In the genomic region with DNA sequence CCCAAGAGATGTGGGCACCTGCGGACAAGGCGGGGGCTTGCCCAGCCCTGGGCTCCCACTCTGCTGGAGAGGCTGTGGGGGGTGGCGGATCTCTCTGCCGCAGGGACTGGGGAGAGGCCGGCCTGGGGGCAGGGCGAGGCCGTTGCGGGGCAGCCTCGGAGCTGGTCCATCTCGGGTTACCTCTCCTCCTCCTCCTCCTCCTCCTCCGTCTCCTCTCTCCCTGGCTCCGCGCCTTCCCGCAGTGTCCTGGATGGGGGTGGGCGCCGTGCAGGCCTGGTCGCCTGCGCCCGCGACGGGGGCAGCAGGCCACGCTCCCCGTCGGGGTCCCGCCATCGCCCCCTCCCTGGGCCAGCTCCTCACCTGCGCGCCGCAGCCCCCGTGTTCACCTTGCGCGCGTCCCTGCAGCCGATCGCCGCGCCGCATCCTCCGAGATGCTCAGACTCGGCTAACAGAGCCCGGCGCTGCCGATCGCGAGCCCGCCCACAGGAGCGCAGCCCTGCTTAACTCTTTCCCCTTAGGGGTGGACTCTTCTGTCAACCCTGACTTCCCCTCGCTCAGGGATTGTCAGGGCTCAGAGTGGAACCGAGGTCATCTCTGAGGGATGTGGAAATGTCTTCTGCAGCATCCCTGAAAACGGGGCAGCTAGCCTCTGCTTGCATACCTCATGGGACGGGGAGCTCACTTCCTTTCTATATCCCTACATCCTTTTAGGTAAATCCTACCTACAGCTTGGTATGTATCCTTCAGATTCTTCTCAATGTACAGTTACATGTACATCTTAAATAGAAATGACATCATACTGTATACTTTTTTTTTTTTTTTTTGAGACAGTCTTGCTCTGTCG, we compare ENCODE assay signal across 1 cellular context.
TF ChIP-seq lines count a peak whose summit lies in the region.

A gene (minus strand): TSS at position 447 of the 844 bp plus-strand sequence. CDS start 2,293 bp downstream, outside the sequence.

TF ChIP-seq in HEK293, 187 proteins besides CTCF, POLR2A, EP300 and RAD21 (continued from another document):
- peak; percentile 36; the same call in 1 of the 2 replicates for TF ChIP-seq ZNF394 (tag by site-specific recombination; IDR thresholded peaks at IDR 0.05; ENCODE audit: borderline replicate concordance)
- TF ChIP-seq ZNF629 (tag by site-specific recombination; IDR thresholded peaks at IDR 0.05), result peak; percentile 73
- peak; percentile 53 for TF ChIP-seq KLF9 (tag by site-specific recombination; IDR thresholded peaks at IDR 0.05; ENCODE audit: low read depth)
- TF ChIP-seq, protein P1, sequence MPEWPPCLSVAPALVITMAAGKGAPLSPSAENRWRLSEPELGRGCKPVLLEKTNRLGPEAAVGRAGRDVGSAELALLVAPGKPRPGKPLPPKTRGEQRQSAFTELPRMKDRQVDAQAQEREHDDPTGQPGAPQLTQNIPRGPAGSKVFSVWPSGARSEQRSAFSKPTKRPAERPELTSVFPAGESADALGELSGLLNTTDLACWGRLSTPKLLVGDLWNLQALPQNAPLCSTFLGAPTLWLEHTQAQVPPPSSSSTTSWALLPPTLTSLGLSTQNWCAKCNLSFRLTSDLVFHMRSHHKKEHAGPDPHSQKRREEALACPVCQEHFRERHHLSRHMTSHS (tag by site-specific recombination; IDR thresholded peaks at IDR 0.05), result no peak
- no peak for TF ChIP-seq ZNF843 (tag by site-specific recombination; IDR thresholded peaks at IDR 0.05)
- TF ChIP-seq ZNF2 (tag by site-specific recombination; IDR thresholded peaks at IDR 0.05), result peak; percentile 80
- no peak for TF ChIP-seq ZNF404 (tag by site-specific recombination; IDR thresholded peaks at IDR 0.05)
- TF ChIP-seq TCF7L2 (IDR thresholded peaks at IDR 0.05; ENCODE audit: borderline replicate concordance, low read depth, low read length), result no peak
- TF ChIP-seq EGR2 (tag by site-specific recombination; IDR thresholded peaks at IDR 0.05; ENCODE audit: low read depth), result peak; percentile 88
- TF ChIP-seq ZSCAN30 (tag by site-specific recombination; IDR thresholded peaks at IDR 0.05), result 0 out of 2 replicates have a peak, but pooled peaks have one; percentile 44
- TF ChIP-seq ZNF76 (tag by site-specific recombination; IDR thresholded peaks at IDR 0.05; ENCODE audit: borderline replicate concordance, low read depth), result peak; percentile 65; the same call in 1 of the 2 replicates
- TF ChIP-seq ZNF530 (tag by site-specific recombination; IDR thresholded peaks at IDR 0.05; ENCODE audit: low read depth), result no peak
- TF ChIP-seq ZNF157 (tag by site-specific recombination; IDR thresholded peaks at IDR 0.05), result no peak
- no peak for TF ChIP-seq ZNF560 (tag by site-specific recombination; IDR thresholded peaks at IDR 0.05; ENCODE audit: borderline replicate concordance)
- TF ChIP-seq ZNF391 (tag by site-specific recombination; IDR thresholded peaks at IDR 0.05; ENCODE audit: borderline replicate concordance, low read depth), result peak; percentile 66; the same call in 1 of the 2 replicates
- no peak for TF ChIP-seq ZNF621 (tag by site-specific recombination; IDR thresholded peaks at IDR 0.05)
- TF ChIP-seq, protein P2, sequence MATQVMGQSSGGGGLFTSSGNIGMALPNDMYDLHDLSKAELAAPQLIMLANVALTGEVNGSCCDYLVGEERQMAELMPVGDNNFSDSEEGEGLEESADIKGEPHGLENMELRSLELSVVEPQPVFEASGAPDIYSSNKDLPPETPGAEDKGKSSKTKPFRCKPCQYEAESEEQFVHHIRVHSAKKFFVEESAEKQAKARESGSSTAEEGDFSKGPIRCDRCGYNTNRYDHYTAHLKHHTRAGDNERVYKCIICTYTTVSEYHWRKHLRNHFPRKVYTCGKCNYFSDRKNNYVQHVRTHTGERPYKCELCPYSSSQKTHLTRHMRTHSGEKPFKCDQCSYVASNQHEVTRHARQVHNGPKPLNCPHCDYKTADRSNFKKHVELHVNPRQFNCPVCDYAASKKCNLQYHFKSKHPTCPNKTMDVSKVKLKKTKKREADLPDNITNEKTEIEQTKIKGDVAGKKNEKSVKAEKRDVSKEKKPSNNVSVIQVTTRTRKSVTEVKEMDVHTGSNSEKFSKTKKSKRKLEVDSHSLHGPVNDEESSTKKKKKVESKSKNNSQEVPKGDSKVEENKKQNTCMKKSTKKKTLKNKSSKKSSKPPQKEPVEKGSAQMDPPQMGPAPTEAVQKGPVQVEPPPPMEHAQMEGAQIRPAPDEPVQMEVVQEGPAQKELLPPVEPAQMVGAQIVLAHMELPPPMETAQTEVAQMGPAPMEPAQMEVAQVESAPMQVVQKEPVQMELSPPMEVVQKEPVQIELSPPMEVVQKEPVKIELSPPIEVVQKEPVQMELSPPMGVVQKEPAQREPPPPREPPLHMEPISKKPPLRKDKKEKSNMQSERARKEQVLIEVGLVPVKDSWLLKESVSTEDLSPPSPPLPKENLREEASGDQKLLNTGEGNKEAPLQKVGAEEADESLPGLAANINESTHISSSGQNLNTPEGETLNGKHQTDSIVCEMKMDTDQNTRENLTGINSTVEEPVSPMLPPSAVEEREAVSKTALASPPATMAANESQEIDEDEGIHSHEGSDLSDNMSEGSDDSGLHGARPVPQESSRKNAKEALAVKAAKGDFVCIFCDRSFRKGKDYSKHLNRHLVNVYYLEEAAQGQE (tag by site-specific recombination; IDR thresholded peaks at IDR 0.05), result no peak
- no peak for TF ChIP-seq KLF7 (tag by site-specific recombination; IDR thresholded peaks at IDR 0.05; ENCODE audit: borderline replicate concordance)
- peak; percentile 48; the same call in 1 of the 2 replicates for TF ChIP-seq ZNF366 (tag by site-specific recombination; conservative IDR thresholded peaks at IDR 0.05)
- TF ChIP-seq GLIS2 (tag by site-specific recombination; IDR thresholded peaks at IDR 0.05), result peak; percentile 94
- TF ChIP-seq ZNF514 (tag by site-specific recombination; IDR thresholded peaks at IDR 0.05), result no peak
